Comparison of ENCODE assay signal across 22 cellular contexts in the genomic region with DNA sequence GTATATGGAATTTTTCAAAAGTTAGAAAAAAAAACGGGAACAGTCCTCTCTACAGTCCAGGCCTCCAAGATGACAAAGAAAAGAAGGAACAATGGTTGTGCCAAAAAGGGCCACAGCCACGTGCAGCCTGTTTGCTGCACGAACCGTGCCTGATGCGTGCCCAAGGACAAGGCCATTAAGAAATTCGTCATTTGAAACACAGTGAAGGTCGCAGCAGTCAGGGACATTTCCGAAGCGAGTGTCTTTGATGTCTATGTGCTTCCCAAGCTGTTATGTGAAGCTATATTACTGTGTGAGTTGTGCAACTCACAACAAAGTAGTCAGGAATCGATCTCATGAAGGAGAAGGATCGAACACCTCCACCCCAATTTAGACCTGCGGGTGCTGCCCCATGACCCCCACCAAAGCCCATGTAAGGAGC.
"Had no signal": no experiment of that assay in that cellular context is flagged by ENCODE, and none has a peak within 500 bp of the region (broad histone marks: within the 10 kb centered on the region; RNA-seq: fewer than 3 reads in every experiment).

No MANE protein-coding gene starts in this region.

- H3K27ac Mint-ChIP-seq: dendritic cell treated with granulocyte-macrophage colony-stimulating factor and Interleukin-4, amounts not matched to agents 40 ng/mL and 50 ng/mL, for 4 days; effector memory CD8-positive, alpha-beta T cell; neural progenitor cell; stimulated activated memory B cell treated with anti-CD40 and anti-IgM and Interleukin-4, amounts not matched to agents 10 μg/mL and 1 μg/mL and 100 μg/mL, for 72 hours had no signal

- H3K9ac ChIP-seq: neural progenitor cell had no signal

- H3K27me3 Mint-ChIP-seq: dendritic cell treated with granulocyte-macrophage colony-stimulating factor and Interleukin-4, amounts not matched to agents 40 ng/mL and 50 ng/mL, for 4 days; effector memory CD8-positive, alpha-beta T cell; naive thymus-derived CD8-positive, alpha-beta T cell; stimulated activated memory B cell treated with anti-CD40 and anti-IgM and Interleukin-4, amounts not matched to agents 10 μg/mL and 1 μg/mL and 100 μg/mL, for 72 hours; stimulated activated naive CD8-positive, alpha-beta T cell treated with anti-CD3 and anti-CD28 coated beads, Interleukin-15, amount 100 ng/mL, for 72 hours had no signal

- H3K4me3 Mint-ChIP-seq: dendritic cell treated with granulocyte-macrophage colony-stimulating factor and Interleukin-4, amounts not matched to agents 40 ng/mL and 50 ng/mL, for 4 days; effector memory CD8-positive, alpha-beta T cell; naive thymus-derived CD8-positive, alpha-beta T cell; neural progenitor cell; stimulated activated memory B cell treated with anti-CD40 and anti-IgM and Interleukin-4, amounts not matched to agents 10 μg/mL and 1 μg/mL and 100 μg/mL, for 72 hours; stimulated activated naive CD8-positive, alpha-beta T cell treated with anti-CD3 and anti-CD28 coated beads, Interleukin-15, amount 100 ng/mL, for 72 hours had no signal

- DNase-seq: effector memory CD8-positive, alpha-beta T cell; erythroblast; foreskin keratinocyte; kidney; left cardiac atrium; mesendoderm; naive thymus-derived CD8-positive, alpha-beta T cell; nucleus accumbens; ovary; stimulated activated CD4-positive, alpha-beta T cell treated with anti-CD3 and anti-CD28 coated beads, Interleukin-1b, Interleukin-23, amount 100 ng/mL, for 48 hours; stimulated activated CD4-positive, alpha-beta T cell treated with anti-CD3 and anti-CD28 coated beads, Interleukin-4, amount 100 ng/mL, for 24 hours; stimulated activated naive CD8-positive, alpha-beta T cell treated with anti-CD3 and anti-CD28 coated beads, Interleukin-15, amount 100 ng/mL, for 72 hours; testis; upper lobe of right lung had no signal

- H3K4me2 ChIP-seq: neural progenitor cell, smooth muscle cell had no signal

- ATAC-seq: effector memory CD8-positive, alpha-beta T cell; foreskin keratinocyte; left cardiac atrium; naive thymus-derived CD8-positive, alpha-beta T cell; stimulated activated memory B cell treated with anti-CD40 and anti-IgM and Interleukin-4, amounts not matched to agents 10 μg/mL and 1 μg/mL and 100 μg/mL, for 72 hours; stimulated activated naive CD8-positive, alpha-beta T cell treated with anti-CD3 and anti-CD28 coated beads, Interleukin-15, amount 100 ng/mL, for 72 hours; upper lobe of right lung had no signal

- H3K4me1 ChIP-seq: foreskin keratinocyte, neural progenitor cell, right atrium auricular region, testis, tibial nerve, upper lobe of right lung, vagina had no signal

- H3K9me3 ChIP-seq: ovary, right atrium auricular region, testis, tibial nerve, upper lobe of right lung, vagina had no signal

- FAIRE-seq: colon, kidney had no signal

- H3K27me3 ChIP-seq: foreskin keratinocyte, neural progenitor cell, ovary, right atrium auricular region, testis, tibial nerve, upper lobe of right lung, vagina had no signal

- H3K27ac ChIP-seq: foreskin keratinocyte, neural progenitor cell, ovary, right atrium auricular region, testis, tibial nerve, upper lobe of right lung, vagina had no signal

- H3K4me3 ChIP-seq: neural progenitor cell, ovary, right atrium auricular region, smooth muscle cell, testis, tibial nerve, upper lobe of right lung, vagina had no signal

- H3K9me3 Mint-ChIP-seq: dendritic cell treated with granulocyte-macrophage colony-stimulating factor and Interleukin-4, amounts not matched to agents 40 ng/mL and 50 ng/mL, for 4 days; effector memory CD8-positive, alpha-beta T cell; naive thymus-derived CD8-positive, alpha-beta T cell; neural progenitor cell; stimulated activated memory B cell treated with anti-CD40 and anti-IgM and Interleukin-4, amounts not matched to agents 10 μg/mL and 1 μg/mL and 100 μg/mL, for 72 hours; stimulated activated naive CD8-positive, alpha-beta T cell treated with anti-CD3 and anti-CD28 coated beads, Interleukin-15, amount 100 ng/mL, for 72 hours had no signal

- H3K36me3 ChIP-seq: ovary had no signal

- H3K4me1 Mint-ChIP-seq: naive thymus-derived CD8-positive, alpha-beta T cell; neural progenitor cell; stimulated activated memory B cell treated with anti-CD40 and anti-IgM and Interleukin-4, amounts not matched to agents 10 μg/mL and 1 μg/mL and 100 μg/mL, for 72 hours; stimulated activated naive CD8-positive, alpha-beta T cell treated with anti-CD3 and anti-CD28 coated beads, Interleukin-15, amount 100 ng/mL, for 72 hours had no signal

- H2AFZ ChIP-seq: neural progenitor cell had no signal
